12 cellular contexts compared by ENCODE assay signal in genomic region chr6:34922177-34922663, GRCh38. TPM values are rescaled to one million over a fixed set of nuclear protein-coding genes. Genes with fewer than 3 reads are reported as not detected.
DNase-seq lines count a peak whose midpoint lies in the region; ATAC-seq and TF ChIP-seq lines count a peak whose summit lies in the region.
"Had no signal": no experiment of that assay in that cellular context is flagged by ENCODE, and none has a peak within 500 bp of the region (broad histone marks: within the 10 kb centered on the region; RNA-seq: fewer than 3 reads in every experiment).

No MANE protein-coding gene starts in this region.

- H2BK120ac ChIP-seq in mesendoderm (ENCODE audit: low read depth, low read length): no peak overlapping the region

- ATAC-seq in naive thymus-derived CD8-positive, alpha-beta T cell: no peak
- ATAC-seq in HG03108 (IDR thresholded peaks at IDR 0.05; ENCODE audit: unreplicated experiment): no peak

- H3K4me1 Mint-ChIP-seq in naive thymus-derived CD8-positive, alpha-beta T cell: peaks cover 2 to 10% (median 5%) of the 10 kb centered on the region in 4 donors

- no peaks in the 10 kb centered on the region for H3K9me3 Mint-ChIP-seq in naive thymus-derived CD8-positive, alpha-beta T cell
- H3K9me3 Mint-ChIP-seq: activated T-helper 1 cell treated with anti-CD3 and anti-CD28 coated beads, Interleukin-12 subunit alpha, Interleukin-12 subunit beta, Interleukin-2, Interleukin-4 antibody, amounts not matched to agents 30 ng/mL and 10 ng/mL and 1 ng/mL, durations not matched to agents 14 hours and 24 hours and 36 hours had no signal

- no peaks in the 10 kb centered on the region for H3K4me1 ChIP-seq in mesendoderm (ENCODE audit: control insufficient read depth, low read depth, low read length)
- peaks cover 0 to 26% of the 10 kb centered on the region in 2 donors for H3K4me1 ChIP-seq in right atrium auricular region

- H3K4me2 ChIP-seq in mesendoderm (ENCODE audit: low read length): no peak overlapping the region

- DNase-seq in GM04503 (ENCODE audit: low read depth) (peak; percentile 27), NB4 (ENCODE audit: low read depth) (peak; percentile 15), dermis microvascular lymphatic vessel endothelial cell (ENCODE audit: low read depth in 2 of 2) (peak; percentile 10 to 41), mesendoderm (peak; percentile 40), right atrium auricular region (ENCODE audit: low spot score) (no peak)
- DNase-seq in naive thymus-derived CD8-positive, alpha-beta T cell: no peak
- DNase-seq: SHP77, WERI-Rb-1 had no signal

- no peak overlapping the region for H2BK5ac ChIP-seq in mesendoderm (ENCODE audit: low read length)

- no peak for TF ChIP-seq POLR2A in NB4 (IDR thresholded peaks at IDR 0.05; ENCODE audit: extremely low read depth, insufficient read length)

- H3K36me3 ChIP-seq in mesendoderm (ENCODE audit: control insufficient read depth, insufficient read depth, low read length) (no peaks in the 10 kb centered on the region), right atrium auricular region (no peaks in the 10 kb centered on the region)

- peaks cover 8% of the 10 kb centered on the region for H3K79me1 ChIP-seq in mesendoderm (ENCODE audit: low read length)

- H3K27me3 Mint-ChIP-seq in naive thymus-derived CD8-positive, alpha-beta T cell: no peaks in the 10 kb centered on the region

- no peak overlapping the region for H3K23ac ChIP-seq in mesendoderm (ENCODE audit: low read length)

- no CpG with 5 or more reads among the region's 3 CpGs for WGBS in mesendoderm (ENCODE audit: extremely low coverage, insufficient coverage, low lambda C conversion rate)

- POLR2A ChIA-PET in naive thymus-derived CD8-positive, alpha-beta T cell (lab: Charles Lee): no interaction called here

- no peaks in the 10 kb centered on the region for H3K9me3 ChIP-seq in right atrium auricular region

- H4K8ac ChIP-seq in mesendoderm (ENCODE audit: low read depth, low read length): no peak overlapping the region

- H3K27me3 ChIP-seq in mesendoderm (ENCODE audit: insufficient read depth, low read length, poor library complexity): no peaks in the 10 kb centered on the region
- no peaks in the 10 kb centered on the region for H3K27me3 ChIP-seq in right atrium auricular region

- H3K79me2 ChIP-seq in mesendoderm (ENCODE audit: control insufficient read depth, insufficient read depth, low read length): no peaks in the 10 kb centered on the region

- H3K36me3 Mint-ChIP-seq in naive thymus-derived CD8-positive, alpha-beta T cell: peaks cover 0 to 8% (median 6%) of the 10 kb centered on the region in 3 donors

- H3K18ac ChIP-seq in mesendoderm (ENCODE audit: low read length): no peak overlapping the region

- H3K27ac ChIP-seq in mesendoderm (ENCODE audit: low read depth, low read length) (no peak overlapping the region), right atrium auricular region (no peak overlapping the region)
- H3K27ac ChIP-seq: coronary artery, skin epidermis, WERI-Rb-1 had no signal

- no peak overlapping the region for H2AK5ac ChIP-seq in mesendoderm (ENCODE audit: low read length)

- H3K9ac ChIP-seq in mesendoderm (ENCODE audit: low read length): no peak overlapping the region

- no peak overlapping the region for H2BK15ac ChIP-seq in mesendoderm (replicated peaks; ENCODE audit: low read depth)

- TF ChIP-seq CTCF in NB4 (IDR thresholded peaks at IDR 0.05; ENCODE audit: low read depth, low read length) (no peak), right atrium auricular region (IDR thresholded peaks at IDR 0.05) (no peak)

- H3K4me3 Mint-ChIP-seq in naive thymus-derived CD8-positive, alpha-beta T cell: no peak overlapping the region
- H3K4me3 Mint-ChIP-seq: activated T-helper 1 cell treated with anti-CD3 and anti-CD28 coated beads, Interleukin-12 subunit alpha, Interleukin-12 subunit beta, Interleukin-2, Interleukin-4 antibody, amounts not matched to agents 30 ng/mL and 10 ng/mL and 1 ng/mL, durations not matched to agents 14 hours and 24 hours and 36 hours had no signal

- H3K56ac ChIP-seq in mesendoderm (ENCODE audit: low read length): no peak overlapping the region

- no peak overlapping the region for H3K4me3 ChIP-seq in NB4 (ENCODE audit: low read depth, low read length)
- H3K4me3 ChIP-seq in mesendoderm (ENCODE audit: low read length): no peak overlapping the region
- no peak overlapping the region for H3K4me3 ChIP-seq in right atrium auricular region
- H3K4me3 ChIP-seq: coronary artery, skin epidermis had no signal

- no peak overlapping the region for H4K5ac ChIP-seq in mesendoderm (ENCODE audit: low read length)

- H3K4ac ChIP-seq in mesendoderm (ENCODE audit: low read depth, low read length): no peak overlapping the region

- no peak overlapping the region for H3K27ac Mint-ChIP-seq in naive thymus-derived CD8-positive, alpha-beta T cell
- H3K27ac Mint-ChIP-seq: activated T-helper 1 cell treated with anti-CD3 and anti-CD28 coated beads, Interleukin-12 subunit alpha, Interleukin-12 subunit beta, Interleukin-2, Interleukin-4 antibody, amounts not matched to agents 30 ng/mL and 10 ng/mL and 1 ng/mL, durations not matched to agents 14 hours and 24 hours and 36 hours had no signal

RNA-seq across cellular contexts. Expression of gene ANKS1A, which starts 33.2 kb away (rescaled TPM):
- 20.0 and 30.2 TPM in 2 replicates for total RNA-seq in dermis microvascular lymphatic vessel endothelial cell
- 15.6 TPM for polyA plus RNA-seq in mesendoderm (2013, experiment 1 of 2)
- polyA plus RNA-seq in mesendoderm (2013, experiment 2 of 2): 15.3 TPM
- 10 to 100 TPM; 10.5 to 11.1 TPM for total RNA-seq in naive thymus-derived CD8-positive, alpha-beta T cell
- polyA plus RNA-seq in naive thymus-derived CD8-positive, alpha-beta T cell: 1 to 10 TPM; 1.6 to 2.6 (median 1.8) TPM
- 10 to 100 TPM; 26.7 to 30.9 TPM for total RNA-seq in right atrium auricular region

RNA-seq across cellular contexts. Expression of gene TAF11, which starts 34.4 kb away (rescaled TPM):
- total RNA-seq in dermis microvascular lymphatic vessel endothelial cell (26.8 and 27.3 TPM in 2 replicates), right atrium auricular region (10 to 100 TPM; 17.1 to 19.0 TPM)
- polyA plus RNA-seq in mesendoderm (2013, experiment 1 of 2): 55.9 TPM
- 55.7 TPM for polyA plus RNA-seq in mesendoderm (2013, experiment 2 of 2)
- 10 to 100 TPM; 28.7 to 32.7 TPM for total RNA-seq in naive thymus-derived CD8-positive, alpha-beta T cell
- polyA plus RNA-seq in naive thymus-derived CD8-positive, alpha-beta T cell: 10 to 100 TPM; 11.2 to 18.2 (median 13.7) TPM

Comparison
In these comparisons a context has a peak if more than half of its experiments do, and no peak if none do; other contexts are left out.
1. DNase-seq: peak in GM04503 (single experiment), NB4 (single experiment), dermis microvascular lymphatic vessel endothelial cell (2 of 2) and mesendoderm (single experiment); none in naive thymus-derived CD8-positive, alpha-beta T cell (0 of 10) and right atrium auricular region (single experiment).